Comparison of ENCODE assay signal across 10 cellular contexts in genomic region chr11:3959015-3959917, GRCh38.
DNase-seq lines count a peak whose midpoint lies in the region; ATAC-seq and TF ChIP-seq lines count a peak whose summit lies in the region.
"Had no signal": no experiment of that assay in that cellular context is flagged by ENCODE, and none has a peak within 500 bp of the region (broad histone marks: within the 10 kb centered on the region; RNA-seq: fewer than 3 reads in every experiment).

No MANE protein-coding gene starts in this region.

- H4K20me1 ChIP-seq in PC-9 (ENCODE audit: insufficient read depth), result no peaks in the 10 kb centered on the region

- intact Hi-C loops in PC-9 (cut with micrococcal nuclease; ENCODE audit: unreplicated experiment), result loop anchor here (5.0 kb wide), 2 partner anchors 52 to 102 kb away; partner anchors contain the start of gene STIM1

- H3K9me2 ChIP-seq in PC-9 (ENCODE audit: insufficient read depth), result no peaks in the 10 kb centered on the region

- H3K4me1 Mint-ChIP-seq in immature natural killer cell, result peaks cover 70 to 91% of the 10 kb centered on the region in 2 donors

- no peak overlapping the region for H3K4me2 ChIP-seq in PC-9

- H3K4me3 Mint-ChIP-seq in immature natural killer cell, result no peak overlapping the region
- H3K4me3 Mint-ChIP-seq: brain had no signal

- H3K79me2 ChIP-seq in PC-9 (ENCODE audit: low read depth), result no peaks in the 10 kb centered on the region

- H3K9me3 ChIP-seq in PC-9 (ENCODE audit: insufficient read depth, low read depth), result no peaks in the 10 kb centered on the region

- no peaks in the 10 kb centered on the region for H3K9me3 Mint-ChIP-seq in immature natural killer cell
- H3K9me3 Mint-ChIP-seq: brain had no signal

- peaks cover 0 to 2% (median 1%) of the 10 kb centered on the region in 3 donors for H3K27me3 Mint-ChIP-seq in immature natural killer cell (ENCODE audit: low read depth in 3 of 3)
- H3K27me3 Mint-ChIP-seq: brain had no signal

- H3K4me3 ChIP-seq in AG10803 (ENCODE audit: low read length) (no peak overlapping the region), PC-9 (no peak overlapping the region)

- no peaks in the 10 kb centered on the region for H3K27me3 ChIP-seq in PC-9 (ENCODE audit: insufficient read depth, low read depth)

- peak; percentile 76 for ATAC-seq in GM19452 (IDR thresholded peaks at IDR 0.05; ENCODE audit: unreplicated experiment)
- ATAC-seq in GM18519 (IDR thresholded peaks at IDR 0.05; ENCODE audit: low FRiP score, unreplicated experiment), result no peak

- H3K27ac ChIP-seq in PC-9, result peak overlapping the region; percentile 12; the same call in 1 of the 2 replicates

- peaks cover 5% of the 10 kb centered on the region for H3F3A ChIP-seq in PC-9 (ENCODE audit: insufficient read depth, low read depth)

- BruUV-seq in PC-9 (replicated peaks; lab: Mats Ljungman, UMichigan), result no TSS peak

- no peaks in the 10 kb centered on the region for H3K36me3 ChIP-seq in PC-9 (ENCODE audit: low read depth)

- H3K4me1 ChIP-seq in PC-9 (replicated peaks; ENCODE audit: insufficient read depth), result peaks cover 18% of the 10 kb centered on the region

- POLR2A ChIA-PET in PC-9 (lab: Charles Lee; ENCODE audit: unreplicated experiment), result no interaction called here

- H3K27ac Mint-ChIP-seq in immature natural killer cell, result peak overlapping the region in 4 of 6 donors; percentile 37 to 69 (median 56)
- H3K27ac Mint-ChIP-seq: brain had no signal

- CTCF ChIA-PET in PC-9 (lab: Charles Lee), result interaction anchor here (0.6 kb wide), 2 partner anchors 18 to 98 kb away, joined by 3 to 5 read pairs; no protein-coding TSS in a partner anchor

- peaks cover 0 to under 1% (median 0%) of the 10 kb centered on the region in 3 donors for H3K36me3 Mint-ChIP-seq in immature natural killer cell
- H3K36me3 Mint-ChIP-seq: brain had no signal

- DNase-seq in AG10803 (ENCODE audit: low read depth) (peak; percentile 85), PC-9 (no peak), immature natural killer cell (no peak), HK-2 (ENCODE audit: unreplicated experiment) (no peak), HUDEP-2 (lab: John Stamatoyannopoulos, UW; ENCODE audit: unreplicated experiment in 76 of 76) (no peak), OCI-M2 (lab: John Stamatoyannopoulos, UW; ENCODE audit: unreplicated experiment) (no peak)
- DNase-seq: GOT3 had no signal

- TF ChIP-seq CTCF in AG10803 (conservative IDR thresholded peaks at IDR 0.05; ENCODE audit: low read length) (peak; percentile 29), PC-9 (conservative IDR thresholded peaks at IDR 0.05) (0 out of 2 replicates have a peak, but pooled peaks have one; percentile 15)

- no peak overlapping the region for H2AFZ ChIP-seq in PC-9
